ENCODE assay signal across 14 cellular contexts in genomic region chr3:148998297-148998696, GRCh38. TPM values are rescaled to one million over a fixed set of nuclear protein-coding genes. Genes with fewer than 3 reads are reported as not detected.
A peak's percentile ranks its signal among the peaks of the same experiment; 100 is the strongest.
DNase-seq lines count a peak whose midpoint lies in the region; ATAC-seq and TF ChIP-seq lines count a peak whose summit lies in the region.
"Had no signal": no experiment of that assay in that cellular context is flagged by ENCODE, and none has a peak within 500 bp of the region (broad histone marks: within the 10 kb centered on the region; RNA-seq: fewer than 3 reads in every experiment).

No MANE protein-coding gene starts in this region.

- H3K4me3 Mint-ChIP-seq in activated naive CD4-positive, alpha-beta T cell treated with anti-CD3 and anti-CD28 coated beads, Interleukin-2, amount 10 ng/mL, durations not matched to agents 7 days and 5 days = no peak overlapping the region
- H3K4me3 Mint-ChIP-seq: dendritic cell treated with granulocyte-macrophage colony-stimulating factor and Interleukin-4, amounts not matched to agents 40 ng/mL and 50 ng/mL, for 4 days had no signal

- H3K4me3 ChIP-seq in MM.1S (ENCODE audit: low read length) = peak overlapping the region; percentile 7; the same call in 1 of the 2 replicates
- no peak overlapping the region for H3K4me3 ChIP-seq in choroid plexus epithelial cell (ENCODE audit: low read depth, low read length)
- no peak overlapping the region for H3K4me3 ChIP-seq in gastrocnemius medialis
- H3K4me3 ChIP-seq: ovary, SK-N-MC had no signal

- H3K27me3 ChIP-seq in MM.1S (replicated peaks; ENCODE audit: insufficient read depth, low read length) = no peaks in the 10 kb centered on the region
- no peaks in the 10 kb centered on the region for H3K27me3 ChIP-seq in gastrocnemius medialis
- H3K27me3 ChIP-seq: ovary had no signal

- H3K9ac ChIP-seq in MM.1S (ENCODE audit: low read length) = peak overlapping the region; percentile 39

- H3K36me3 ChIP-seq in MM.1S (replicated peaks; ENCODE audit: insufficient read depth, low read length) (peaks cover 4% of the 10 kb centered on the region; the same call in 1 of the 2 replicates), gastrocnemius medialis (peaks cover 3 to 69% of the 10 kb centered on the region in 2 donors)
- H3K36me3 ChIP-seq: ovary had no signal

- no peak for TF ChIP-seq POLR2A in gastrocnemius medialis (IDR thresholded peaks at IDR 0.05)

- intact Hi-C loops in gastrocnemius medialis (cut with DNase I; ENCODE audit: low total_unique reads) = no loop called here

- no peaks in the 10 kb centered on the region for H3K9me2 ChIP-seq in MM.1S (replicated peaks; ENCODE audit: insufficient read depth, low read length)

- in situ Hi-C loops in gastrocnemius medialis (cut with MboI; ENCODE audit: low sequenced_read_pairs in 4 of 4) (no loop called here), G401 (cut with HindIII; ENCODE audit: low sequenced_read_pairs) (no loop called here)

- peaks cover 34% of the 10 kb centered on the region for H3F3A ChIP-seq in MM.1S (ENCODE audit: insufficient read depth, low read length)

- peak overlapping the region; percentile 38; the same call in 1 of the 2 replicates for H3K4me2 ChIP-seq in MM.1S (ENCODE audit: low read depth, low read length)

- H4K20me1 ChIP-seq in MM.1S (ENCODE audit: insufficient read depth, low read length) = no peaks in the 10 kb centered on the region

- H3K4me1 ChIP-seq in MM.1S (ENCODE audit: low read length) (peaks cover 45% of the 10 kb centered on the region), gastrocnemius medialis (peaks cover 59 to 64% of the 10 kb centered on the region in 2 donors)

- H3K4me1 Mint-ChIP-seq in activated naive CD4-positive, alpha-beta T cell treated with anti-CD3 and anti-CD28 coated beads, Interleukin-2, amount 10 ng/mL, durations not matched to agents 7 days and 5 days = peaks cover 29% of the 10 kb centered on the region

- H3K79me2 ChIP-seq in MM.1S (ENCODE audit: low read length) = peaks cover 44% of the 10 kb centered on the region

- H3K27ac Mint-ChIP-seq in activated naive CD4-positive, alpha-beta T cell treated with anti-CD3 and anti-CD28 coated beads, Interleukin-2, amount 10 ng/mL, durations not matched to agents 7 days and 5 days = peak overlapping the region; percentile 80
- H3K27ac Mint-ChIP-seq: dendritic cell treated with granulocyte-macrophage colony-stimulating factor and Interleukin-4, amounts not matched to agents 40 ng/mL and 50 ng/mL, for 4 days had no signal

- DNase-seq in activated naive CD4-positive, alpha-beta T cell treated with anti-CD3 and anti-CD28 coated beads, Interleukin-2, amount 10 ng/mL, durations not matched to agents 7 days and 5 days = no peak
- no peak for DNase-seq in activated naive CD4-positive, alpha-beta T cell (lab: John Stamatoyannopoulos, UW)
- DNase-seq in MM.1S = peak; percentile 54
- peak; percentile 46 for DNase-seq in choroid plexus epithelial cell (ENCODE audit: low read depth)
- no peak for DNase-seq in gastrocnemius medialis
- no peak for DNase-seq in stimulated activated CD4-positive, alpha-beta T cell treated with anti-CD3 and anti-CD28 coated beads, Interleukin-4, amount 100 ng/mL, for 1 hour
- no peak for DNase-seq in ureter (ENCODE audit: low spot score)
- DNase-seq in G401 (ENCODE audit: low spot score) = no peak
- DNase-seq: DMS53, NCI-H1092, ovary had no signal

- CTCF ChIA-PET in activated naive CD4-positive, alpha-beta T cell treated with anti-CD3 and anti-CD28 coated beads, Interleukin-2, amount 10 ng/mL, durations not matched to agents 7 days and 5 days (lab: Charles Lee) = interaction anchor here (2.0 kb wide), 1 partner anchor 11 kb away, joined by 6 read pairs; no protein-coding TSS in a partner anchor

- H3K36me3 Mint-ChIP-seq in activated naive CD4-positive, alpha-beta T cell treated with anti-CD3 and anti-CD28 coated beads, Interleukin-2, amount 10 ng/mL, durations not matched to agents 7 days and 5 days = peaks cover 35% of the 10 kb centered on the region

- H2AFZ ChIP-seq in MM.1S (ENCODE audit: low read length) = no peak overlapping the region

- TF ChIP-seq CTCF in MM.1S (IDR thresholded peaks at IDR 0.05; ENCODE audit: low read length) = no peak
- TF ChIP-seq CTCF in choroid plexus epithelial cell (conservative IDR thresholded peaks at IDR 0.05; ENCODE audit: low read depth, low read length) = no peak
- TF ChIP-seq CTCF in gastrocnemius medialis (IDR thresholded peaks at IDR 0.05 in 4 of 5, conservative IDR thresholded peaks at IDR 0.05 in 1 of 5) = no peak

- H3K9me3 Mint-ChIP-seq in activated naive CD4-positive, alpha-beta T cell treated with anti-CD3 and anti-CD28 coated beads, Interleukin-2, amount 10 ng/mL, durations not matched to agents 7 days and 5 days = no peaks in the 10 kb centered on the region
- H3K9me3 Mint-ChIP-seq: dendritic cell treated with granulocyte-macrophage colony-stimulating factor and Interleukin-4, amounts not matched to agents 40 ng/mL and 50 ng/mL, for 4 days had no signal

- no peak for ATAC-seq in gastrocnemius medialis

- H3K27ac ChIP-seq in MM.1S (ENCODE audit: low read length) (peak overlapping the region; percentile 94), gastrocnemius medialis (peak overlapping the region; percentile 98 to 100 (median 100))
- H3K27ac ChIP-seq: SK-N-MC had no signal

- no peaks in the 10 kb centered on the region for H3K27me3 Mint-ChIP-seq in activated naive CD4-positive, alpha-beta T cell treated with anti-CD3 and anti-CD28 coated beads, Interleukin-2, amount 10 ng/mL, durations not matched to agents 7 days and 5 days
- H3K27me3 Mint-ChIP-seq: dendritic cell treated with granulocyte-macrophage colony-stimulating factor and Interleukin-4, amounts not matched to agents 40 ng/mL and 50 ng/mL, for 4 days had no signal

- H3K9me3 ChIP-seq in MM.1S (replicated peaks; ENCODE audit: insufficient read depth, low read length) (no peaks in the 10 kb centered on the region), gastrocnemius medialis (no peaks in the 10 kb centered on the region)
- H3K9me3 ChIP-seq: ovary, thoracic aorta had no signal

RNA-seq across cellular contexts. Expression of gene GYG1, which starts 7.0 kb away (rescaled TPM):
- total RNA-seq in gastrocnemius medialis = 100 to 1,000 TPM; 298 to 526 (median 331) TPM
- 54.5 TPM for total RNA-seq in ureter
- total RNA-seq in G401 (2014; rRNA removed; shearing (Covaris generic)) = 120 and 135 TPM in 2 replicates

Comparison
In these comparisons a context has a peak if more than half of its experiments do, and no peak if none do; other contexts are left out.
1. DNase-seq: peak in MM.1S (single experiment) and choroid plexus epithelial cell (single experiment); none in activated naive CD4-positive, alpha-beta T cell treated with anti-CD3 and anti-CD28 coated beads, Interleukin-2, amount 10 ng/mL, durations not matched to agents 7 days and 5 days (single experiment), activated naive CD4-positive, alpha-beta T cell (0 of 4), gastrocnemius medialis (0 of 2), stimulated activated CD4-positive, alpha-beta T cell treated with anti-CD3 and anti-CD28 coated beads, Interleukin-4, amount 100 ng/mL, for 1 hour (single experiment), ureter (single experiment) and G401 (single experiment).